1 cellular context compared by ENCODE assay signal in genomic region chr2:161160226-161161073, GRCh38.
TF ChIP-seq lines count a peak whose summit lies in the region.

Gene TANK (plus strand): TSS chr2:161160428. CDS start chr2:161179663, 19,235 bp downstream.

TF ChIP-seq in K562, 482 proteins besides CTCF, POLR2A, EP300 and RAD21 (continued from another document and continues in another):
- TF ChIP-seq ZBTB34 (CRISPR knock-in tag; IDR thresholded peaks at IDR 0.05) = no peak
- no peak for TF ChIP-seq ARNT (IDR thresholded peaks at IDR 0.05)
- no peak for TF ChIP-seq CHD2 (IDR thresholded peaks at IDR 0.05; ENCODE audit: low read depth, low read length)
- TF ChIP-seq ARID3B (CRISPR knock-in tag; IDR thresholded peaks at IDR 0.05; ENCODE audit: borderline replicate concordance) = no peak
- peak; percentile 86 for TF ChIP-seq SAP30 (IDR thresholded peaks at IDR 0.05; ENCODE audit: borderline replicate concordance, insufficient read depth, low read depth, low read length, poor library complexity, severe bottlenecking)
- peak; percentile 66; the same call in 1 of the 2 replicates for TF ChIP-seq SP1 (CRISPR knock-in tag; IDR thresholded peaks at IDR 0.05)
- 0 out of 2 replicates have a peak, but pooled peaks have one; percentile 59 for TF ChIP-seq ZNF668 (CRISPR knock-in tag; IDR thresholded peaks at IDR 0.05)
- peak; percentile 99 for TF ChIP-seq SUPT5H (IDR thresholded peaks at IDR 0.05)
- TF ChIP-seq PRMT5 (CRISPR knock-in tag; IDR thresholded peaks at IDR 0.05) = no peak
- peak; percentile 98 for TF ChIP-seq PHF8 (IDR thresholded peaks at IDR 0.05; ENCODE audit: borderline replicate concordance, low read length)
- no peak for TF ChIP-seq KAT2B (IDR thresholded peaks at IDR 0.05; ENCODE audit: low read depth, low read length)
- TF ChIP-seq ZBTB26 (CRISPR knock-in tag; IDR thresholded peaks at IDR 0.05) = peak; percentile 75; the same call in 1 of the 2 replicates
- TF ChIP-seq ATF1 (CRISPR knock-in tag; IDR thresholded peaks at IDR 0.05) = no peak
- TF ChIP-seq ATF1 (tag; IDR thresholded peaks at IDR 0.05) = peak; percentile 68
- no peak for TF ChIP-seq ZNF384 (IDR thresholded peaks at IDR 0.05; ENCODE audit: low read depth, low read length)
- TF ChIP-seq ZNF644 (tag; IDR thresholded peaks at IDR 0.05; ENCODE audit: low read depth) = no peak
- peak; percentile 18; the same call in 1 of the 2 replicates for TF ChIP-seq NBN (IDR thresholded peaks at IDR 0.05; ENCODE audit: low read depth)
- TF ChIP-seq CREB3L1 (IDR thresholded peaks at IDR 0.05; ENCODE audit: borderline replicate concordance, low read depth) = peak; percentile 76; the same call in 1 of the 2 replicates
- peak; percentile 100 for TF ChIP-seq TAF9B (IDR thresholded peaks at IDR 0.05; ENCODE audit: partially characterized antibody)
- TF ChIP-seq ZNF431 (CRISPR knock-in tag; IDR thresholded peaks at IDR 0.05) = peak; percentile 75
- TF ChIP-seq ZNF655 (CRISPR knock-in tag; IDR thresholded peaks at IDR 0.05) = no peak
- TF ChIP-seq GATAD2A (IDR thresholded peaks at IDR 0.05) = peak; percentile 83; the same call in 1 of the 2 replicates
- TF ChIP-seq ARHGAP35 (IDR thresholded peaks at IDR 0.05; ENCODE audit: partially characterized antibody) = no peak
- TF ChIP-seq ZEB2 (IDR thresholded peaks at IDR 0.05) = peak; percentile 54; the same call in 1 of the 2 replicates
- no peak for TF ChIP-seq ZC3H8 (IDR thresholded peaks at IDR 0.05)
- TF ChIP-seq POLR2H (tag; IDR thresholded peaks at IDR 0.05; ENCODE audit: low read depth) = peak; percentile 92
- TF ChIP-seq RBM15 (IDR thresholded peaks at IDR 0.05; ENCODE audit: insufficient read depth, low read length) = no peak
- TF ChIP-seq SIX5 (IDR thresholded peaks at IDR 0.05; ENCODE audit: borderline replicate concordance in 1 of 2, insufficient read depth in 1 of 2, low read depth in 1 of 2, low read length in 2 of 2) = no peak
- TF ChIP-seq ELK1 (CRISPR knock-in tag; IDR thresholded peaks at IDR 0.05) = no peak; the same call in 1 of the 2 replicates
- 0 out of 2 replicates have a peak, but pooled peaks have one; percentile 10 for TF ChIP-seq ARID1B (IDR thresholded peaks at IDR 0.05)
- TF ChIP-seq KDM4B (IDR thresholded peaks at IDR 0.05; ENCODE audit: borderline replicate concordance in 2 of 2, low read depth in 1 of 2) = peak in 1 of 2 experiments; percentile 85; a peak in 2 of 4 replicates
- peak; percentile 100 for TF ChIP-seq TAF7 (tag; IDR thresholded peaks at IDR 0.05)
- TF ChIP-seq POLR2AphosphoS2 (IDR thresholded peaks at IDR 0.05; ENCODE audit: low read length) = no peak
- TF ChIP-seq SMARCE1 (IDR thresholded peaks at IDR 0.05) = peak; percentile 57; the same call in 1 of the 2 replicates
- TF ChIP-seq TRIM24 (IDR thresholded peaks at IDR 0.05) = peak; percentile 6 to 85; a peak in 2 of 4 replicates
- peak; percentile 86 for TF ChIP-seq RB1 (IDR thresholded peaks at IDR 0.05; ENCODE audit: low read depth)
- TF ChIP-seq CTCFL (IDR thresholded peaks at IDR 0.05; ENCODE audit: borderline replicate concordance, insufficient read depth, low read depth, low read length, poor library complexity, severe bottlenecking) = no peak
- TF ChIP-seq CEBPZ (IDR thresholded peaks at IDR 0.05; ENCODE audit: borderline replicate concordance, low read depth, low read length) = no peak
- no peak for TF ChIP-seq ZNF583 (CRISPR knock-in tag; IDR thresholded peaks at IDR 0.05)
- no peak for TF ChIP-seq ZNF274 (IDR thresholded peaks at IDR 0.05; ENCODE audit: borderline replicate concordance, low read depth, low read length)
- no peak for TF ChIP-seq KLF16 (IDR thresholded peaks at IDR 0.05)
- TF ChIP-seq POLR2B (IDR thresholded peaks at IDR 0.05; ENCODE audit: low read depth, partially characterized antibody) = peak; percentile 98
- no peak for TF ChIP-seq ZNF518B (CRISPR knock-in tag; IDR thresholded peaks at IDR 0.05)
- peak; percentile 96 for TF ChIP-seq RBBP5 (IDR thresholded peaks at IDR 0.05; ENCODE audit: borderline replicate concordance, insufficient read depth, low read length, poor library complexity, severe bottlenecking)
- peak; percentile 26; the same call in 1 of the 2 replicates for TF ChIP-seq CREB1 (IDR thresholded peaks at IDR 0.05)
- peak; percentile 49; the same call in 1 of the 2 replicates for TF ChIP-seq CREB1 (CRISPR knock-in tag; IDR thresholded peaks at IDR 0.05)
- 0 out of 2 replicates have a peak, but pooled peaks have one; percentile 4 for TF ChIP-seq NCOR1 (IDR thresholded peaks at IDR 0.05)
- TF ChIP-seq ZNF695 (CRISPR knock-in tag; IDR thresholded peaks at IDR 0.05) = no peak
- TF ChIP-seq SMARCA4 (IDR thresholded peaks at IDR 0.05) = no peak
- TF ChIP-seq CBFB (CRISPR knock-in tag; IDR thresholded peaks at IDR 0.05) = no peak
- peak; percentile 96 for TF ChIP-seq CHD1 (IDR thresholded peaks at IDR 0.05; ENCODE audit: low read length)
- TF ChIP-seq HLTF (IDR thresholded peaks at IDR 0.05) = 0 out of 2 replicates have a peak, but pooled peaks have one; percentile 46
- peak; percentile 74 for TF ChIP-seq ZFX (CRISPR knock-in tag; IDR thresholded peaks at IDR 0.05)
- TF ChIP-seq GABPA (tag; conservative IDR thresholded peaks at IDR 0.05; ENCODE audit: low read depth) = peak; percentile 98
